In genomic region chr7:102455596-102455995, GRCh38 we compare ENCODE assay signal across 1 cellular context.
TF ChIP-seq lines count a peak whose summit lies in the region.

No MANE protein-coding gene starts in this region.

TF ChIP-seq in GM12878, 131 proteins besides CTCF, POLR2A, EP300 and RAD21:
- no peak for TF ChIP-seq FOXM1 (IDR thresholded peaks at IDR 0.05; ENCODE audit: low read depth, low read length)
